1 cellular context compared by ENCODE assay signal in genomic region chr2:69538872-69539548, GRCh38.
TF ChIP-seq lines count a peak whose summit lies in the region.

No MANE protein-coding gene starts in this region.

TF ChIP-seq in HepG2, 621 proteins besides CTCF, POLR2A, EP300 and RAD21 (continued from another document and continues in another):
- TF ChIP-seq, protein P1, sequence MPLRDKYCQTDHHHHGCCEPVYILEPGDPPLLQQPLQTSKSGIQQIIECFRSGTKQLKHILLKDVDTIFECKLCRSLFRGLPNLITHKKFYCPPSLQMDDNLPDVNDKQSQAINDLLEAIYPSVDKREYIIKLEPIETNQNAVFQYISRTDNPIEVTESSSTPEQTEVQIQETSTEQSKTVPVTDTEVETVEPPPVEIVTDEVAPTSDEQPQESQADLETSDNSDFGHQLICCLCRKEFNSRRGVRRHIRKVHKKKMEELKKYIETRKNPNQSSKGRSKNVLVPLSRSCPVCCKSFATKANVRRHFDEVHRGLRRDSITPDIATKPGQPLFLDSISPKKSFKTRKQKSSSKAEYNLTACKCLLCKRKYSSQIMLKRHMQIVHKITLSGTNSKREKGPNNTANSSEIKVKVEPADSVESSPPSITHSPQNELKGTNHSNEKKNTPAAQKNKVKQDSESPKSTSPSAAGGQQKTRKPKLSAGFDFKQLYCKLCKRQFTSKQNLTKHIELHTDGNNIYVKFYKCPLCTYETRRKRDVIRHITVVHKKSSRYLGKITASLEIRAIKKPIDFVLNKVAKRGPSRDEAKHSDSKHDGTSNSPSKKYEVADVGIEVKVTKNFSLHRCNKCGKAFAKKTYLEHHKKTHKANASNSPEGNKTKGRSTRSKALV (CRISPR knock-in tag; IDR thresholded peaks at IDR 0.05): no peak
- TF ChIP-seq ZIK1 (CRISPR knock-in tag; IDR thresholded peaks at IDR 0.05; ENCODE audit: borderline replicate concordance, low read depth) (no peak), ZNF777 (CRISPR knock-in tag; IDR thresholded peaks at IDR 0.05) (no peak), ELF3 (CRISPR knock-in tag; IDR thresholded peaks at IDR 0.05) (peak; percentile 53; the same call in 1 of the 2 replicates), ZNF775 (CRISPR knock-in tag; IDR thresholded peaks at IDR 0.05; ENCODE audit: borderline replicate concordance) (no peak), PHF8 (CRISPR knock-in tag; IDR thresholded peaks at IDR 0.05) (no peak), MYPOP (CRISPR knock-in tag; IDR thresholded peaks at IDR 0.05) (peak; percentile 69; the same call in 1 of the 2 replicates), NCOR1 (IDR thresholded peaks at IDR 0.05; ENCODE audit: borderline replicate concordance, low read length) (no peak), ZNF501 (CRISPR knock-in tag; IDR thresholded peaks at IDR 0.05) (peak; percentile 64; the same call in 1 of the 2 replicates), HMG20B (CRISPR knock-in tag; conservative IDR thresholded peaks at IDR 0.05) (peak; percentile 49; the same call in 1 of the 2 replicates), ZNF547 (CRISPR knock-in tag; IDR thresholded peaks at IDR 0.05) (0 out of 2 replicates have a peak, but pooled peaks have one; percentile 70), ZNF10 (CRISPR knock-in tag; IDR thresholded peaks at IDR 0.05; ENCODE audit: borderline replicate concordance, low read depth) (no peak), TBL1XR1 (IDR thresholded peaks at IDR 0.05; ENCODE audit: borderline replicate concordance, low read length, partially characterized antibody) (no peak), ZNF275 (CRISPR knock-in tag; IDR thresholded peaks at IDR 0.05; ENCODE audit: borderline replicate concordance) (no peak), GFI1 (CRISPR knock-in tag; IDR thresholded peaks at IDR 0.05; ENCODE audit: borderline replicate concordance) (no peak; the same call in 1 of the 2 replicates), POLR2AphosphoS5 (IDR thresholded peaks at IDR 0.05; ENCODE audit: low read depth, low read length) (no peak), ZNF24 (IDR thresholded peaks at IDR 0.05) (no peak), KDM5A (IDR thresholded peaks at IDR 0.05; ENCODE audit: borderline replicate concordance, low read length) (no peak), ZXDC (CRISPR knock-in tag; IDR thresholded peaks at IDR 0.05) (no peak), NR2F2 (IDR thresholded peaks at IDR 0.05; ENCODE audit: borderline replicate concordance, low read depth) (peak; percentile 91), ZNF724P (CRISPR knock-in tag; IDR thresholded peaks at IDR 0.05; ENCODE audit: borderline replicate concordance) (no peak), BORCS8-MEF2B (CRISPR knock-in tag; IDR thresholded peaks at IDR 0.05) (no peak), SOX6 (IDR thresholded peaks at IDR 0.05) (no peak), SOX6 (CRISPR knock-in tag; IDR thresholded peaks at IDR 0.05) (peak; percentile 46; the same call in 1 of the 2 replicates), SIX1 (CRISPR knock-in tag; IDR thresholded peaks at IDR 0.05; ENCODE audit: borderline replicate concordance) (no peak), ISX (CRISPR knock-in tag; conservative IDR thresholded peaks at IDR 0.05) (no peak), TGIF2 (CRISPR knock-in tag; IDR thresholded peaks at IDR 0.05) (no peak), ZNF510 (CRISPR knock-in tag; IDR thresholded peaks at IDR 0.05; ENCODE audit: low read depth) (no peak), ZNF430 (CRISPR knock-in tag; IDR thresholded peaks at IDR 0.05) (peak; percentile 78; the same call in 1 of the 2 replicates), UBTF (CRISPR knock-in tag; IDR thresholded peaks at IDR 0.05) (no peak), TFAP4 (IDR thresholded peaks at IDR 0.05; ENCODE audit: borderline replicate concordance, low read depth) (no peak), ZNF83 (CRISPR knock-in tag; IDR thresholded peaks at IDR 0.05; ENCODE audit: borderline replicate concordance) (no peak), MAZ (IDR thresholded peaks at IDR 0.05; ENCODE audit: borderline replicate concordance, low read depth, low read length) (no peak), MAZ (CRISPR knock-in tag; IDR thresholded peaks at IDR 0.05; ENCODE audit: low read depth) (no peak), ZNF138 (CRISPR knock-in tag; IDR thresholded peaks at IDR 0.05; ENCODE audit: low read depth) (no peak), ATF7 (IDR thresholded peaks at IDR 0.05) (no peak), ATF7 (CRISPR knock-in tag; IDR thresholded peaks at IDR 0.05) (peak; percentile 63; the same call in 1 of the 2 replicates), ZNF589 (CRISPR knock-in tag; conservative IDR thresholded peaks at IDR 0.05) (no peak)
- TF ChIP-seq, protein P2, sequence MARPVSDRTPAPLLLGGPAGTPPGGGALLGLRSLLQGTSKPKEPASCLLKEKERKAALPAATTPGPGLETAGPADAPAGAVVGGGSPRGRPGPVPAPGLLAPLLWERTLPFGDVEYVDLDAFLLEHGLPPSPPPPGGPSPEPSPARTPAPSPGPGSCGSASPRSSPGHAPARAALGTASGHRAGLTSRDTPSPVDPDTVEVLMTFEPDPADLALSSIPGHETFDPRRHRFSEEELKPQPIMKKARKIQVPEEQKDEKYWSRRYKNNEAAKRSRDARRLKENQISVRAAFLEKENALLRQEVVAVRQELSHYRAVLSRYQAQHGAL (CRISPR knock-in tag; IDR thresholded peaks at IDR 0.05; ENCODE audit: not compliant biosample characterization): no peak
- TF ChIP-seq, protein P3, sequence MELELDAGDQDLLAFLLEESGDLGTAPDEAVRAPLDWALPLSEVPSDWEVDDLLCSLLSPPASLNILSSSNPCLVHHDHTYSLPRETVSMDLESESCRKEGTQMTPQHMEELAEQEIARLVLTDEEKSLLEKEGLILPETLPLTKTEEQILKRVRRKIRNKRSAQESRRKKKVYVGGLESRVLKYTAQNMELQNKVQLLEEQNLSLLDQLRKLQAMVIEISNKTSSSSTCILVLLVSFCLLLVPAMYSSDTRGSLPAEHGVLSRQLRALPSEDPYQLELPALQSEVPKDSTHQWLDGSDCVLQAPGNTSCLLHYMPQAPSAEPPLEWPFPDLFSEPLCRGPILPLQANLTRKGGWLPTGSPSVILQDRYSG (CRISPR knock-in tag; IDR thresholded peaks at IDR 0.05): no peak
- TF ChIP-seq, protein P4, sequence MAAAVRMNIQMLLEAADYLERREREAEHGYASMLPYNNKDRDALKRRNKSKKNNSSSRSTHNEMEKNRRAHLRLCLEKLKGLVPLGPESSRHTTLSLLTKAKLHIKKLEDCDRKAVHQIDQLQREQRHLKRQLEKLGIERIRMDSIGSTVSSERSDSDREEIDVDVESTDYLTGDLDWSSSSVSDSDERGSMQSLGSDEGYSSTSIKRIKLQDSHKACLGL (CRISPR knock-in tag; IDR thresholded peaks at IDR 0.05): no peak
- TF ChIP-seq, protein P5, sequence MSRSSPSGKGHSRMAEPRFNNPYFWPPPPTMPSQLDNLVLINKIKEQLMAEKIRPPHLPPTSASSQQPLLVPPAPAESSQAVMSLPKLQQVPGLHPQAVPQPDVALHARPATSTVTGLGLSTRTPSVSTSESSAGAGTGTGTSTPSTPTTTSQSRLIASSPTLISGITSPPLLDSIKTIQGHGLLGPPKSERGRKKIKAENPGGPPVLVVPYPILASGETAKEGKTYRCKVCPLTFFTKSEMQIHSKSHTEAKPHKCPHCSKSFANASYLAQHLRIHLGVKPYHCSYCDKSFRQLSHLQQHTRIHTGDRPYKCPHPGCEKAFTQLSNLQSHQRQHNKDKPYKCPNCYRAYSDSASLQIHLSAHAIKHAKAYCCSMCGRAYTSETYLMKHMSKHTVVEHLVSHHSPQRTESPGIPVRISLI (CRISPR knock-in tag; IDR thresholded peaks at IDR 0.05; ENCODE audit: borderline replicate concordance): no peak
- TF ChIP-seq, protein P6, sequence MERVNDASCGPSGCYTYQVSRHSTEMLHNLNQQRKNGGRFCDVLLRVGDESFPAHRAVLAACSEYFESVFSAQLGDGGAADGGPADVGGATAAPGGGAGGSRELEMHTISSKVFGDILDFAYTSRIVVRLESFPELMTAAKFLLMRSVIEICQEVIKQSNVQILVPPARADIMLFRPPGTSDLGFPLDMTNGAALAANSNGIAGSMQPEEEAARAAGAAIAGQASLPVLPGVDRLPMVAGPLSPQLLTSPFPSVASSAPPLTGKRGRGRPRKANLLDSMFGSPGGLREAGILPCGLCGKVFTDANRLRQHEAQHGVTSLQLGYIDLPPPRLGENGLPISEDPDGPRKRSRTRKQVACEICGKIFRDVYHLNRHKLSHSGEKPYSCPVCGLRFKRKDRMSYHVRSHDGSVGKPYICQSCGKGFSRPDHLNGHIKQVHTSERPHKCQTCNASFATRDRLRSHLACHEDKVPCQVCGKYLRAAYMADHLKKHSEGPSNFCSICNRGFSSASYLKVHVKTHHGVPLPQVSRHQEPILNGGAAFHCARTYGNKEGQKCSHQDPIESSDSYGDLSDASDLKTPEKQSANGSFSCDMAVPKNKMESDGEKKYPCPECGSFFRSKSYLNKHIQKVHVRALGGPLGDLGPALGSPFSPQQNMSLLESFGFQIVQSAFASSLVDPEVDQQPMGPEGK (CRISPR knock-in tag; IDR thresholded peaks at IDR 0.05): peak; percentile 83
- TF ChIP-seq, protein P7, sequence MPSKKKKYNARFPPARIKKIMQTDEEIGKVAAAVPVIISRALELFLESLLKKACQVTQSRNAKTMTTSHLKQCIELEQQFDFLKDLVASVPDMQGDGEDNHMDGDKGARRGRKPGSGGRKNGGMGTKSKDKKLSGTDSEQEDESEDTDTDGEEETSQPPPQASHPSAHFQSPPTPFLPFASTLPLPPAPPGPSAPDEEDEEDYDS (CRISPR knock-in tag; IDR thresholded peaks at IDR 0.05): no peak
- TF ChIP-seq, protein P8, sequence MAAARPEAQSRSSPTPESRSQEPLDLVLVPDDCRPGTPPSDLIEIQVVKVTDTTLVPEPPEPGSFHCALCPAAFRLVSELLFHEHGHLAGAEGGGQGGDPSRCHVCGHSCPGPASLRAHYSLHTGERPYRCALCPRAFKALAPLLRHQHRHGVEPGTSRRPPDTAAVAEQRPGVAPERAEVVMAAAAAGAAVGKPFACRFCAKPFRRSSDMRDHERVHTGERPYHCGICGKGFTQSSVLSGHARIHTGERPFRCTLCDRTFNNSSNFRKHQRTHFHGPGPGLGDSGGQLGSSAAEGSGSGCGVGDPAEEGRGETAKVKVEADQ (CRISPR knock-in tag; IDR thresholded peaks at IDR 0.05; ENCODE audit: borderline replicate concordance): no peak
- TF ChIP-seq, protein P9, sequence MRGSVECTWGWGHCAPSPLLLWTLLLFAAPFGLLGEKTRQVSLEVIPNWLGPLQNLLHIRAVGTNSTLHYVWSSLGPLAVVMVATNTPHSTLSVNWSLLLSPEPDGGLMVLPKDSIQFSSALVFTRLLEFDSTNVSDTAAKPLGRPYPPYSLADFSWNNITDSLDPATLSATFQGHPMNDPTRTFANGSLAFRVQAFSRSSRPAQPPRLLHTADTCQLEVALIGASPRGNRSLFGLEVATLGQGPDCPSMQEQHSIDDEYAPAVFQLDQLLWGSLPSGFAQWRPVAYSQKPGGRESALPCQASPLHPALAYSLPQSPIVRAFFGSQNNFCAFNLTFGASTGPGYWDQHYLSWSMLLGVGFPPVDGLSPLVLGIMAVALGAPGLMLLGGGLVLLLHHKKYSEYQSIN (CRISPR knock-in tag; IDR thresholded peaks at IDR 0.05; ENCODE audit: borderline replicate concordance): no peak
